34 cellular contexts compared by ENCODE assay signal in genomic region chr16:67977005-67977404, GRCh38. TPM values are rescaled to one million over a fixed set of nuclear protein-coding genes. Genes with fewer than 3 reads are reported as not detected.
"Had no signal": no experiment of that assay in that cellular context is flagged by ENCODE, and none has a peak within 500 bp of the region (broad histone marks: within the 10 kb centered on the region; RNA-seq: fewer than 3 reads in every experiment).

No MANE protein-coding gene starts in this region.

- H3K4me3 Mint-ChIP-seq: activated CD4-positive, alpha-beta memory T cell treated with anti-CD3 and anti-CD28 coated beads for 36 hours; activated CD4-positive, alpha-beta T cell treated with anti-CD3 and anti-CD28 coated beads for 36 hours; activated CD4-positive, alpha-beta T cell treated with anti-CD3 and anti-CD28 coated beads, Interleukin-2, amount 10 ng/mL, durations not matched to agents 24 days and 14 days; activated CD8-positive, alpha-beta memory T cell treated with anti-CD3 and anti-CD28 coated beads, Interleukin-2, amount 10 ng/mL, durations not matched to agents 7 days and 5 days; activated CD8-positive, alpha-beta T cell treated with anti-CD3 and anti-CD28 coated beads, Interleukin-2, amount 10 ng/mL, durations not matched to agents 7 days and 5 days; activated naive CD4-positive, alpha-beta T cell treated with anti-CD3 and anti-CD28 coated beads for 36 hours; activated naive CD4-positive, alpha-beta T cell treated with anti-CD3 and anti-CD28 coated beads, Interleukin-2, amount 50 U/mL, for 24 hours; activated naive CD8-positive, alpha-beta T cell treated with anti-CD3 and anti-CD28 coated beads for 36 hours; activated naive CD8-positive, alpha-beta T cell treated with anti-CD3 and anti-CD28 coated beads, Interleukin-2, amount 50 U/mL, for 24 hours; activated T-helper 1 cell treated with anti-CD3 and anti-CD28 coated beads, Interleukin-12 subunit alpha, Interleukin-12 subunit beta, Interleukin-2, Interleukin-4 antibody, amounts not matched to agents 30 ng/mL and 10 ng/mL and 1 ng/mL, durations not matched to agents 14 hours and 24 hours and 36 hours; T-helper 17 cell; T-helper 2 cell treated with Interferon-gamma antibody and Interleukin-4, amounts not matched to agents 5 μg/mL and 100 μg/mL, for 36 hours had no signal

- H3K9me3 ChIP-seq: adrenal gland, body of pancreas, colonic mucosa, esophagus squamous epithelium, gastroesophageal sphincter, heart right ventricle had no signal

- H3K27ac Mint-ChIP-seq: activated CD4-positive, alpha-beta memory T cell treated with anti-CD3 and anti-CD28 coated beads for 36 hours; activated CD4-positive, alpha-beta T cell treated with anti-CD3 and anti-CD28 coated beads for 36 hours; activated CD4-positive, alpha-beta T cell treated with anti-CD3 and anti-CD28 coated beads, Interleukin-2, amount 10 ng/mL, durations not matched to agents 24 days and 14 days; activated CD8-positive, alpha-beta memory T cell treated with anti-CD3 and anti-CD28 coated beads, Interleukin-2, amount 10 ng/mL, durations not matched to agents 7 days and 5 days; activated CD8-positive, alpha-beta T cell treated with anti-CD3 and anti-CD28 coated beads, Interleukin-2, amount 10 ng/mL, durations not matched to agents 7 days and 5 days; activated naive CD4-positive, alpha-beta T cell treated with anti-CD3 and anti-CD28 coated beads for 36 hours; activated naive CD4-positive, alpha-beta T cell treated with anti-CD3 and anti-CD28 coated beads, Interleukin-2, amount 50 U/mL, for 24 hours; activated naive CD8-positive, alpha-beta T cell treated with anti-CD3 and anti-CD28 coated beads for 36 hours; activated naive CD8-positive, alpha-beta T cell treated with anti-CD3 and anti-CD28 coated beads, Interleukin-2, amount 50 U/mL, for 24 hours; activated T-helper 1 cell treated with anti-CD3 and anti-CD28 coated beads, Interleukin-12 subunit alpha, Interleukin-12 subunit beta, Interleukin-2, Interleukin-4 antibody, amounts not matched to agents 30 ng/mL and 10 ng/mL and 1 ng/mL, durations not matched to agents 14 hours and 24 hours and 36 hours; activated T-helper 2 cell treated with anti-CD3 and anti-CD28 coated beads, Interferon-gamma antibody, Interleukin-2, Interleukin-4, amounts not matched to agents 10 μg/mL and 5 μg/mL and 100 μg/mL, durations not matched to agents 14 hours and 24 hours and 36 hours; T-helper 17 cell; T-helper 2 cell treated with Interferon-gamma antibody and Interleukin-4, amounts not matched to agents 5 μg/mL and 100 μg/mL, for 36 hours had no signal

- H3K4me1 Mint-ChIP-seq: activated CD4-positive, alpha-beta T cell treated with anti-CD3 and anti-CD28 coated beads for 36 hours; activated CD4-positive, alpha-beta T cell treated with anti-CD3 and anti-CD28 coated beads, Interleukin-2, amount 10 ng/mL, durations not matched to agents 24 days and 14 days; activated naive CD4-positive, alpha-beta T cell treated with anti-CD3 and anti-CD28 coated beads, Interleukin-2, amount 50 U/mL, for 24 hours; T-helper 17 cell had no signal

- ATAC-seq: activated CD4-positive, alpha-beta T cell treated with anti-CD3 and anti-CD28 coated beads for 36 hours; activated CD8-positive, alpha-beta memory T cell treated with anti-CD3 and anti-CD28 coated beads, Interleukin-2, amount 10 ng/mL, durations not matched to agents 7 days and 5 days; activated CD8-positive, alpha-beta T cell treated with anti-CD3 and anti-CD28 coated beads, Interleukin-2, amount 10 ng/mL, durations not matched to agents 7 days and 5 days; activated naive CD8-positive, alpha-beta T cell treated with anti-CD3 and anti-CD28 coated beads, Interleukin-2, amount 50 U/mL, for 24 hours; body of pancreas; gastroesophageal sphincter; heart right ventricle; T-helper 17 cell had no signal

- H3K27me3 Mint-ChIP-seq: activated CD4-positive, alpha-beta memory T cell treated with anti-CD3 and anti-CD28 coated beads for 36 hours; activated CD4-positive, alpha-beta T cell treated with anti-CD3 and anti-CD28 coated beads for 36 hours; activated naive CD4-positive, alpha-beta T cell treated with anti-CD3 and anti-CD28 coated beads, Interleukin-2, amount 50 U/mL, for 24 hours; activated naive CD8-positive, alpha-beta T cell treated with anti-CD3 and anti-CD28 coated beads, Interleukin-2, amount 50 U/mL, for 24 hours; T-helper 17 cell had no signal

- H3K9me3 Mint-ChIP-seq: activated CD4-positive, alpha-beta memory T cell treated with anti-CD3 and anti-CD28 coated beads for 36 hours; activated CD4-positive, alpha-beta T cell treated with anti-CD3 and anti-CD28 coated beads, Interleukin-2, amount 10 ng/mL, durations not matched to agents 24 days and 14 days; activated naive CD4-positive, alpha-beta T cell treated with anti-CD3 and anti-CD28 coated beads for 36 hours; activated naive CD4-positive, alpha-beta T cell treated with anti-CD3 and anti-CD28 coated beads, Interleukin-2, amount 50 U/mL, for 24 hours; activated naive CD8-positive, alpha-beta T cell treated with anti-CD3 and anti-CD28 coated beads for 36 hours; activated naive CD8-positive, alpha-beta T cell treated with anti-CD3 and anti-CD28 coated beads, Interleukin-2, amount 50 U/mL, for 24 hours; activated T-helper 1 cell treated with anti-CD3 and anti-CD28 coated beads, Interleukin-12 subunit alpha, Interleukin-12 subunit beta, Interleukin-2, Interleukin-4 antibody, amounts not matched to agents 30 ng/mL and 10 ng/mL and 1 ng/mL, durations not matched to agents 14 hours and 24 hours and 36 hours; activated T-helper 2 cell treated with anti-CD3 and anti-CD28 coated beads, Interferon-gamma antibody, Interleukin-2, Interleukin-4, amounts not matched to agents 10 μg/mL and 5 μg/mL and 100 μg/mL, durations not matched to agents 14 hours and 24 hours and 36 hours; T-helper 2 cell treated with Interferon-gamma antibody and Interleukin-4, amounts not matched to agents 5 μg/mL and 100 μg/mL, for 36 hours had no signal

- H3K27ac ChIP-seq: adrenal gland, body of pancreas, colonic mucosa, epithelial cell of prostate, esophagus squamous epithelium, gastroesophageal sphincter, heart right ventricle had no signal

- H3K27me3 ChIP-seq: adrenal gland, body of pancreas, colonic mucosa had no signal

- H3K4me3 ChIP-seq: adrenal gland, body of pancreas, colonic mucosa, esophagus squamous epithelium, gastroesophageal sphincter, heart right ventricle had no signal

- H3K36me3 ChIP-seq: adrenal gland, colonic mucosa, esophagus squamous epithelium, gastroesophageal sphincter, heart right ventricle had no signal

- H3K4me1 ChIP-seq: adrenal gland, body of pancreas, colonic mucosa, esophagus squamous epithelium, gastroesophageal sphincter, heart right ventricle had no signal

- DNase-seq: activated CD4-positive, alpha-beta memory T cell treated with anti-CD3 and anti-CD28 coated beads for 36 hours; activated CD4-positive, alpha-beta T cell treated with anti-CD3 and anti-CD28 coated beads for 36 hours; activated CD4-positive, alpha-beta T cell treated with anti-CD3 and anti-CD28 coated beads, Interleukin-2, amount 10 ng/mL, durations not matched to agents 24 days and 14 days; activated CD4-positive, CD25-positive, alpha-beta regulatory T cell; activated CD4-positive, CD25-positive, alpha-beta regulatory T cell treated with anti-CD3 and anti-CD28 coated beads, Interleukin-2, amount 50 U/mL, for 72 hours; activated CD8-positive, alpha-beta memory T cell treated with anti-CD3 and anti-CD28 coated beads, Interleukin-2, amount 10 ng/mL, durations not matched to agents 7 days and 5 days; activated CD8-positive, alpha-beta memory T cell treated with anti-CD3 and anti-CD28 coated beads, Interleukin-2, amount 50 U/mL, for 4 hours; activated CD8-positive, alpha-beta T cell treated with anti-CD3 and anti-CD28 coated beads, Interleukin-2, amount 10 ng/mL, durations not matched to agents 7 days and 5 days; activated effector memory CD4-positive, alpha-beta T cell treated with anti-CD3 and anti-CD28 coated beads, Interleukin-2, amount 50 U/mL, for 16 hours; activated naive CD4-positive, alpha-beta T cell treated with anti-CD3 and anti-CD28 coated beads for 36 hours; activated naive CD8-positive, alpha-beta T cell treated with anti-CD3 and anti-CD28 coated beads for 36 hours; activated naive CD8-positive, alpha-beta T cell treated with anti-CD3 and anti-CD28 coated beads, Interleukin-2, amount 50 U/mL, for 24 hours; activated T-cell treated with anti-CD3 and anti-CD28 coated beads, Interleukin-2, amount 50 U/mL, for 1 hour; activated T-cell treated with anti-CD3 and anti-CD28 coated beads, Interleukin-2, amount 50 U/mL, for 48 hours; adrenal gland; amygdala; aorta; body of pancreas; caudate nucleus; colonic mucosa; effector CD8-positive, alpha-beta T cell; esophagus squamous epithelium; foreskin melanocyte; heart right ventricle; T-helper 17 cell; T1000 had no signal

RNA-seq across cellular contexts. Expression of gene DPEP3, which starts 3.3 kb away (rescaled TPM):
- polyA plus RNA-seq: aorta, fibroblast of lung had no signal

RNA-seq across cellular contexts. Expression of gene DPEP2, which starts 22.3 kb away (rescaled TPM):
- polyA plus RNA-seq: fibroblast of lung had no signal

RNA-seq across cellular contexts. Expression of gene DPEP2NB, which starts 38.7 kb away (rescaled TPM):
- polyA plus RNA-seq: adrenal gland, aorta, endothelial cell of umbilical vein, fibroblast of lung, heart right ventricle had no signal
